ENCODE assay signal across 23 cellular contexts in the genomic region with DNA sequence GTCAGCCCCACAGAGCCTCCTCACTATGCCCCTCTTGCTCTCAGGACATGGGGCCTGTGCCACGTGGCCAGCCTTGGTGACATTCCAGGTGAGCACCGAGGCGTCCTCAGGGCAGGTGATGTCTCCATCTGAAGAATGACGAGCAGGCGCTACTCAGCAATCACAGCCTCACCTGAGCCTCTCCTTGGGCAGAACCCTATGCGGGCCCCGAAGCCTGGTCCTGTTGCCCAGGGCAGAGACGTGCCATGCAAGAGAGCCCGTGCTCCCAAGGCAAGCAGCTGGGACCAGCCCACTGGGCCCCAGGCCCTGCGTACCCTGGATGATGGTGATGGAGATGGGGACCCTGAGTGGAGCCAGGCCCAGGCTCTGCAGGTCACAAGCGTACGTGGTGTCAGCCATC. TPM values are rescaled to one million over a fixed set of nuclear protein-coding genes. Genes with fewer than 3 reads are reported as not detected.
DNase-seq lines count a peak whose midpoint lies in the region; ATAC-seq, FAIRE-seq and TF ChIP-seq lines count a peak whose summit lies in the region.
"Had no signal": no experiment of that assay in that cellular context is flagged by ENCODE, and none has a peak within 500 bp of the region (broad histone marks: within the 10 kb centered on the region; RNA-seq: fewer than 3 reads in every experiment).

No MANE protein-coding gene starts in this region.

- no peak overlapping the region for H3K27ac ChIP-seq in IMR-90 (ENCODE audit: insufficient read depth, low read length)
- no peak overlapping the region for H3K27ac ChIP-seq in keratinocyte (ENCODE audit: control insufficient read depth, insufficient read depth, low read length)
- H3K27ac ChIP-seq in right cardiac atrium (ENCODE audit: low read length) = no peak overlapping the region
- H3K27ac ChIP-seq: GM23248, HL-60 had no signal

- no peak for FAIRE-seq in keratinocyte (lab: Jason Lieb, UNC)
- FAIRE-seq: GM12891, GM19239, H54 had no signal

- no peak overlapping the region for H3K14ac ChIP-seq in IMR-90 (replicated peaks; ENCODE audit: low read depth, low read length)

- WGBS in IMR-90 (ENCODE audit: extremely low coverage in 2 of 2, insufficient read length in 1 of 2), 2 experiments = 73% methylated on average over 7 of the region's 12 CpGs; no CpG with 5 or more reads in 1 of the 2 experiments
- 83% methylated on average over 12 of the region's 12 CpGs for WGBS in right cardiac atrium

- H3K27me3 ChIP-seq in IMR-90 (ENCODE audit: control insufficient read depth, insufficient read depth, low read length) (peaks cover 32% of the 10 kb centered on the region), keratinocyte (ENCODE audit: control insufficient read depth, extremely low read depth, insufficient read depth, low read length) (peaks cover 4% of the 10 kb centered on the region), right cardiac atrium (ENCODE audit: control insufficient read depth, insufficient read depth) (no peaks in the 10 kb centered on the region)

- no peak overlapping the region for H3K4ac ChIP-seq in IMR-90 (ENCODE audit: low read depth, low read length)

- intact Hi-C loops in IMR-90 (cut with micrococcal nuclease) = no loop called here
- intact Hi-C loops in right cardiac atrium (cut with DNase I) = no loop called here

- no peak overlapping the region for H2BK15ac ChIP-seq in IMR-90 (ENCODE audit: low read depth, low read length)

- CTCF ChIA-PET in GM10248 (lab: Yijun Ruan, JAX) (interaction anchor here (1.1 to 1.3 kb wide), 3 partner anchors 12 to 129 kb away, joined by 3 read pairs; no protein-coding TSS in a partner anchor), IMR-90 (lab: Yijun Ruan, JAX) (no interaction called here)

- H3K4me1 ChIP-seq in IMR-90 (ENCODE audit: control insufficient read depth, insufficient read depth, low read length) (no peaks in the 10 kb centered on the region), keratinocyte (ENCODE audit: control insufficient read depth, extremely low read depth, insufficient read depth, low read length) (peaks cover 21% of the 10 kb centered on the region), right cardiac atrium (ENCODE audit: control insufficient read depth, insufficient read depth, low read length) (no peaks in the 10 kb centered on the region)

- dilution Hi-C loops in IMR-90 (cut with HindIII; ENCODE audit: low sequenced_read_pairs, unreplicated experiment) = no loop called here
- dilution Hi-C loops in keratinocyte (cut with MboI; ENCODE audit: extremely low pct_ligation_motif_present, low sequenced_read_pairs) = no loop called here

- H3K9me1 ChIP-seq in IMR-90 (ENCODE audit: insufficient read depth, low read length) (no peaks in the 10 kb centered on the region; the same call in 1 of the 2 replicates), keratinocyte (ENCODE audit: control insufficient read depth, extremely low read depth, insufficient read depth, low read length) (no peaks in the 10 kb centered on the region)

- H4K20me1 ChIP-seq in IMR-90 (ENCODE audit: insufficient read depth, low read length) = no peaks in the 10 kb centered on the region
- no peaks in the 10 kb centered on the region for H4K20me1 ChIP-seq in keratinocyte (ENCODE audit: control insufficient read depth, extremely low read depth, insufficient read depth, low read length)

- no peak overlapping the region for H4K8ac ChIP-seq in IMR-90 (ENCODE audit: low read depth in 2 of 2, low read length in 2 of 2)

- H3K9me3 Mint-ChIP-seq in stimulated activated memory B cell treated with anti-CD40 and anti-IgM and Interleukin-4, amounts not matched to agents 10 μg/mL and 1 μg/mL and 100 μg/mL, for 72 hours = no peaks in the 10 kb centered on the region
- H3K9me3 Mint-ChIP-seq: CD4-positive, CD25-positive, alpha-beta regulatory T cell; CD8-positive, alpha-beta memory T cell; HFFc6 had no signal

- TF ChIP-seq RAD21 in IMR-90 (IDR thresholded peaks at IDR 0.05; ENCODE audit: low read length) = no peak

- POLR2A ChIA-PET in GM10248 (lab: Yijun Ruan, JAX) (no interaction called here), IMR-90 (lab: Charles Lee; ENCODE audit: unreplicated experiment) (no interaction called here)

- H3K4me2 ChIP-seq in IMR-90 (ENCODE audit: low read depth, low read length) (no peak overlapping the region), keratinocyte (ENCODE audit: control insufficient read depth, extremely low read depth, insufficient read depth, low read depth, low read length) (no peak overlapping the region)

- H3K4me3 Mint-ChIP-seq in stimulated activated memory B cell treated with anti-CD40 and anti-IgM and Interleukin-4, amounts not matched to agents 10 μg/mL and 1 μg/mL and 100 μg/mL, for 72 hours = no peak overlapping the region
- H3K4me3 Mint-ChIP-seq: B cell; CD4-positive, CD25-positive, alpha-beta regulatory T cell; CD8-positive, alpha-beta memory T cell; HFFc6 had no signal

- H3K36me3 Mint-ChIP-seq in stimulated activated memory B cell treated with anti-CD40 and anti-IgM and Interleukin-4, amounts not matched to agents 10 μg/mL and 1 μg/mL and 100 μg/mL, for 72 hours = no peaks in the 10 kb centered on the region
- H3K36me3 Mint-ChIP-seq: CD8-positive, alpha-beta memory T cell had no signal

- H3K56ac ChIP-seq in IMR-90 (ENCODE audit: extremely low read depth, insufficient read depth, low read length) = no peak overlapping the region

- no peak for TF ChIP-seq CTCF in GM10248 (IDR thresholded peaks at IDR 0.05; ENCODE audit: control extremely low read depth, extremely low read depth, low read depth, missing control alignments)
- no peak for TF ChIP-seq CTCF in IMR-90 (conservative IDR thresholded peaks at IDR 0.05; ENCODE audit: low read depth, low read length)
- no peak for TF ChIP-seq CTCF in keratinocyte (optimal IDR thresholded peaks at IDR 0.05 in 1 of 3, IDR thresholded peaks at IDR 0.05 in 1 of 3, conservative IDR thresholded peaks at IDR 0.05 in 1 of 3; ENCODE audit: extremely low read depth in 1 of 3, insufficient read depth in 2 of 3, low read length in 3 of 3)

- H2AK9ac ChIP-seq in IMR-90 (replicated peaks; ENCODE audit: low read depth, low read length, poor library complexity) = no peak overlapping the region

- H4K5ac ChIP-seq in IMR-90 (ENCODE audit: low read depth, low read length) = no peak overlapping the region

- H4K91ac ChIP-seq in IMR-90 (ENCODE audit: insufficient read depth, low read depth, low read length) = no peak overlapping the region

- H3K4me1 Mint-ChIP-seq in stimulated activated memory B cell treated with anti-CD40 and anti-IgM and Interleukin-4, amounts not matched to agents 10 μg/mL and 1 μg/mL and 100 μg/mL, for 72 hours = no peaks in the 10 kb centered on the region
- H3K4me1 Mint-ChIP-seq: B cell; CD4-positive, CD25-positive, alpha-beta regulatory T cell; CD8-positive, alpha-beta memory T cell had no signal

- H3K9me3 ChIP-seq in IMR-90 (ENCODE audit: control insufficient read depth, insufficient read depth, low read length) = no peaks in the 10 kb centered on the region
- no peaks in the 10 kb centered on the region for H3K9me3 ChIP-seq in keratinocyte (ENCODE audit: control insufficient read depth, low read depth, low read length)
- no peaks in the 10 kb centered on the region for H3K9me3 ChIP-seq in right cardiac atrium (ENCODE audit: control insufficient read depth, low read length)

- no peaks in the 10 kb centered on the region for H3K27me3 Mint-ChIP-seq in stimulated activated memory B cell treated with anti-CD40 and anti-IgM and Interleukin-4, amounts not matched to agents 10 μg/mL and 1 μg/mL and 100 μg/mL, for 72 hours
- H3K27me3 Mint-ChIP-seq: B cell; CD4-positive, CD25-positive, alpha-beta regulatory T cell; CD8-positive, alpha-beta memory T cell had no signal

- no peak for ATAC-seq in IMR-90 (ENCODE audit: low read depth)
- ATAC-seq in stimulated activated memory B cell treated with anti-CD40 and anti-IgM and Interleukin-4, amounts not matched to agents 10 μg/mL and 1 μg/mL and 100 μg/mL, for 72 hours = peak; percentile 4
- no peak for ATAC-seq in right cardiac atrium
- ATAC-seq: HCT116 had no signal

- H3K79me1 ChIP-seq in IMR-90 (ENCODE audit: low read depth in 1 of 2, low read length in 2 of 2) = no peaks in the 10 kb centered on the region

- H2AFZ ChIP-seq in IMR-90 (replicated peaks; ENCODE audit: low read length, poor library complexity) = peak overlapping the region; percentile 13
- H2AFZ ChIP-seq in keratinocyte (ENCODE audit: control insufficient read depth, low read length) = peak overlapping the region; percentile 45
- H2AFZ ChIP-seq: GM23248 had no signal

- H3K9ac ChIP-seq in IMR-90 (ENCODE audit: low read depth, low read length) = no peak overlapping the region
- H3K9ac ChIP-seq in keratinocyte (ENCODE audit: control insufficient read depth, extremely low read depth, insufficient read depth, low read length) = no peak overlapping the region
- H3K9ac ChIP-seq: GM23248 had no signal

- H3K18ac ChIP-seq in IMR-90 (ENCODE audit: low read depth, low read length) = no peak overlapping the region

- in situ Hi-C loops in IMR-90 (cut with MboI; ENCODE audit: low sequenced_read_pairs) = no loop called here

- H3K23ac ChIP-seq in IMR-90 (ENCODE audit: low read depth, low read length) = no peak overlapping the region

- H3K79me2 ChIP-seq in keratinocyte (ENCODE audit: control insufficient read depth, insufficient read depth, low read length) = no peaks in the 10 kb centered on the region

- no peak for TF ChIP-seq POLR2A in IMR-90 (IDR thresholded peaks at IDR 0.05; ENCODE audit: low read depth, low read length)

- H3K36me3 ChIP-seq in IMR-90 (ENCODE audit: control insufficient read depth, insufficient read depth, low read length) = no peaks in the 10 kb centered on the region
- H3K36me3 ChIP-seq in keratinocyte (ENCODE audit: control insufficient read depth in 2 of 2, extremely low read depth in 1 of 2, insufficient read depth in 2 of 2, low read length in 2 of 2) = no peaks in the 10 kb centered on the region

- no peak overlapping the region for H2AK5ac ChIP-seq in IMR-90 (ENCODE audit: low read depth, low read length)

- no peak overlapping the region for H3K27ac Mint-ChIP-seq in stimulated activated memory B cell treated with anti-CD40 and anti-IgM and Interleukin-4, amounts not matched to agents 10 μg/mL and 1 μg/mL and 100 μg/mL, for 72 hours
- H3K27ac Mint-ChIP-seq: B cell, HFFc6 had no signal

- DNase-seq in GM10248 (ENCODE audit: extremely low spot score) (peak; percentile 8), IMR-90 (no peak), keratinocyte (ENCODE audit: low read depth, low spot score) (no peak), dedifferentiated amniotic fluid mesenchymal stem cell (ENCODE audit: extremely low spot score) (no peak), right cardiac atrium (no peak)
- DNase-seq: C1 segment of cervical spinal cord; CD4-positive, CD25-positive, alpha-beta regulatory T cell; CD8-positive, alpha-beta memory T cell; COR-L47; DMS 273 treated with DMSO at 0.1 percent for 48 hours; DMS53; DND-41; EL; GM23248; HFFc6 had no signal

- H3K4me3 ChIP-seq in IMR-90 (ENCODE audit: insufficient read depth, low read depth, low read length) (no peak overlapping the region), keratinocyte (ENCODE audit: control insufficient read depth in 2 of 3, extremely low read depth in 1 of 3, insufficient read depth in 2 of 3, low read depth in 1 of 3, low read length in 3 of 3) (no peak overlapping the region), right cardiac atrium (ENCODE audit: low read length) (no peak overlapping the region)
- H3K4me3 ChIP-seq: GM23248 had no signal

- H2BK120ac ChIP-seq in IMR-90 (ENCODE audit: low read depth, low read length) = no peak overlapping the region

- BruUV-seq in IMR-90 (replicated peaks; lab: Mats Ljungman, UMichigan) = no TSS peak

- no peak overlapping the region for H2BK5ac ChIP-seq in IMR-90 (ENCODE audit: low read depth, low read length, poor library complexity, severe bottlenecking)

- H2BK20ac ChIP-seq in IMR-90 (ENCODE audit: low read depth, low read length) = no peak overlapping the region

RNA-seq across cellular contexts. Expression of gene SELENOI, which starts 32.5 kb away (rescaled TPM):
- total RNA-seq in IMR-90 (2012; rRNA removed) (25.0 and 25.1 TPM in 2 replicates), right cardiac atrium (10 to 100 TPM; 14.3 to 20.2 (median 16.6) TPM)
- polyA plus RNA-seq in IMR-90 (2012; rRNA removed) (3.6 and 5.1 TPM in 2 replicates), keratinocyte (15.2 to 38.1 TPM (median 30.3 TPM) in 3 replicates), right cardiac atrium (3.8 TPM)
- 4.9 and 5.6 TPM in 2 replicates for polyA plus RNA-seq in IMR-90 (2012; cell fraction: cytosol; rRNA removed)
- polyA plus RNA-seq in IMR-90 (2012; cell fraction: nucleus; rRNA removed; ENCODE audit: low replicate concordance) = 3.5 and 6.7 TPM in 2 replicates
- polyA plus RNA-seq in keratinocyte (2011; ENCODE audit: low read depth) = 9.5 TPM
- polyA plus RNA-seq in keratinocyte (2011; cell fraction: cytosol; rRNA removed) = 5.0 and 10.6 TPM in 2 replicates
- polyA plus RNA-seq in keratinocyte (2011; cell fraction: nucleus; rRNA removed) = 26.5 and 37.8 TPM in 2 replicates
- polyA plus RNA-seq in keratinocyte (2012; ENCODE audit: low replicate concordance) = 12.7 and 16.7 TPM in 2 replicates
- 56.9 to 163 TPM (median 162 TPM) in 3 replicates for polyA minus RNA-seq in keratinocyte
- polyA minus RNA-seq in keratinocyte (2011; cell fraction: cytosol; rRNA and poly(A)+ RNA removed) = 17.3 TPM
- 93.7 and 113 TPM in 2 replicates for polyA minus RNA-seq in keratinocyte (2011; cell fraction: nucleus; rRNA and poly(A)+ RNA removed)

RNA-seq across cellular contexts. Expression of gene ADGRF3, which starts 33.1 kb away (rescaled TPM):
- not detected in 2 replicates for total RNA-seq in IMR-90 (2012; rRNA removed)
- 0.07 and 0.15 TPM in 2 replicates for polyA plus RNA-seq in IMR-90 (2012; rRNA removed)
- polyA plus RNA-seq in IMR-90 (2012; cell fraction: cytosol; rRNA removed) = 0.11 TPM in 1 of 2 replicates, not detected in the other
- polyA plus RNA-seq in IMR-90 (2012; cell fraction: nucleus; rRNA removed; ENCODE audit: low replicate concordance) = 0.32 and 1.0 TPM in 2 replicates
- 0.08 to 0.27 TPM (median 0.17 TPM) in 3 replicates for polyA plus RNA-seq in keratinocyte
- polyA plus RNA-seq in keratinocyte (2011; ENCODE audit: low read depth) = not detected
- 0.02 and 0.05 TPM in 2 replicates for polyA plus RNA-seq in keratinocyte (2011; cell fraction: cytosol; rRNA removed)
- 0.28 and 0.43 TPM in 2 replicates for polyA plus RNA-seq in keratinocyte (2011; cell fraction: nucleus; rRNA removed)
- polyA plus RNA-seq in keratinocyte (2012; ENCODE audit: low replicate concordance) = 0.14 and 0.17 TPM in 2 replicates
- 0.20 TPM in 1 of 3 replicates, not detected in the others for polyA minus RNA-seq in keratinocyte
- polyA minus RNA-seq in keratinocyte (2011; cell fraction: cytosol; rRNA and poly(A)+ RNA removed) = not detected
- polyA minus RNA-seq in keratinocyte (2011; cell fraction: nucleus; rRNA and poly(A)+ RNA removed) = 0.42 TPM in 1 of 2 replicates, not detected in the other
- under 1 TPM in 1 of 4 donors, not detected in 3; 0.11 TPM for total RNA-seq in right cardiac atrium
- polyA plus RNA-seq in right cardiac atrium = 0.14 TPM
- total RNA-seq: GM23248, HT1080 had no signal
